ENCODE assay signal across 8 cellular contexts in the genomic region with DNA sequence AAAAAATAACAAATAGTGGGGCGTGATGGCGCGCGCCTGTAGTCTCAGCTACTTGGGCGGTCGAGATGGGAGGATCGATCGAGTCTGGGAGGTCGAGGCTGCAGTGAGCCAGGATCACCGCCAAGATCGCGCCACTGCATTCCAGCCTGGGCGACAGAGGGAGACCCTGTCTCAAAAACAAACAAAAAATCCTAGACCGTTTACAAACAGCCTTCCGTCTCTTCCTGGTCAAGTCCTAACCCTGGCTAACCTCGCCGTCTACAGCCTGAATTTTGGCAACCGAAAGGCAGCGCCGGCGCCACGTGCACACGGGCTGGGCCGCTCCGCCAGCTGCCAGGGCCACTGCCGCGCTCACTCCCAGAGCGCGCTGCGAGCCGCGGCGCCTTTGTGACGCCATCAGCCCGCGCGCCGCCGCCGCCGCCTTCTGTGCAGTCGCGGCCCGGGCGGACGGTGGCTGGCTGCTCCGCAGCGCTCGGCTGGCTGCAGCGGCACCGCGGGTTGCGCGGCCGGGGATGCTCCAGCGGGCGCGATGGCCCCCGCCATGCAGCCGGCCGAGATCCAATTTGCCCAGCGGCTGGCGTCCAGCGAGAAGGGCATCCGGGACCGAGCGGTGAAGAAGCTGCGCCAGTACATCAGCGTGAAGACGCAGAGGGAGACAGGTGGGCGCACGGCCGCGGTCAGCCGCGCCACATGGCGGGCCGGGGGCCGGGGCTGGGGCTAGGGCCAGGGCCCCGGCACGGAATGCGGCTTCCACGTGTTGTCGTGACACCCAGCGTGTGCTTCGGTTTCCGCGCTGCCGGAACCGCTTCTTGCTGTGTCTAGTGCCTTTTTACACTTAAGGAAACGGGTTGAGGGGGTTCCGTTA. TPM values are rescaled to one million over a fixed set of nuclear protein-coding genes. Genes with fewer than 3 reads are reported as not detected.
DNase-seq lines count a peak whose midpoint lies in the region; ATAC-seq, FAIRE-seq and TF ChIP-seq lines count a peak whose summit lies in the region.

Gene HSF2BP, minus strand, starts transcription at position 353 of the 865 bp plus-strand sequence. CDS start 1,392 bp downstream, outside the sequence.
Gene RRP1B, plus strand, starts transcription at position 425 of the 865 bp plus-strand sequence. Its CDS starts 105 bp downstream, at position 530.

- TF ChIP-seq POLR2A in GM12891 (IDR thresholded peaks at IDR 0.05; ENCODE audit: low read depth, low read length) (peak; percentile 72; the same call in 1 of the 2 replicates), vagina (IDR thresholded peaks at IDR 0.05) (peak in 1 of 2 donors; percentile 52)

- H3K27ac ChIP-seq in vagina: peak within 1 kb of the TSS; percentile 79

- peaks cover 20% of the 10 kb centered on the region for H3K4me1 ChIP-seq in vagina

- TF ChIP-seq CTCF in astrocyte of the cerebellum (IDR thresholded peaks at IDR 0.05; ENCODE audit: low read depth, low read length, missing control alignments) (no peak), vagina (IDR thresholded peaks at IDR 0.05) (no peak)

- FAIRE-seq in GM12891 (lab: Jason Lieb, UNC): peak; percentile 98

- DNase-seq in GM12891 (ENCODE audit: insufficient read length, low spot score) (peak; percentile 95), NCI-H187 (lab: John Stamatoyannopoulos, UW) (peak; percentile 66 to 87), T-helper 22 cell (ENCODE audit: low read depth) (peak; percentile 64), astrocyte of the cerebellum (ENCODE audit: low read depth) (peak; percentile 54), hypothalamus (lab: John Stamatoyannopoulos, UW) (peak in 48 of 51 donors; percentile 27 to 85 (median 65)), retina (peak; percentile 96), vagina (ENCODE audit: extremely low spot score in 2 of 2) (no peak)

- H3K36me3 ChIP-seq in vagina: peaks cover 0 to 16% of the 10 kb centered on the region in 2 donors

- in situ Hi-C loops in astrocyte of the cerebellum (cut with HindIII; ENCODE audit: low sequenced_read_pairs): no loop called here

- H3K4me3 ChIP-seq in astrocyte of the cerebellum (ENCODE audit: low read depth, low read length): peak within 1 kb of the TSS; percentile 91
- H3K4me3 ChIP-seq in vagina: peak within 1 kb of the TSS; percentile 80 to 99

- no peaks in the 10 kb centered on the region for H3K9me3 ChIP-seq in vagina

- peak; percentile 92 for ATAC-seq in HG02759 (IDR thresholded peaks at IDR 0.05; ENCODE audit: unreplicated experiment)

- intact Hi-C loops in vagina (cut with DNase I): loop anchor here (5.0 kb wide), 1 partner anchor 118 kb away; the partner anchor contains the start of gene CSTB

- H3K27me3 ChIP-seq in vagina: no peaks in the 10 kb centered on the region

TF ChIP-seq in GM12891, 5 proteins besides CTCF, POLR2A, EP300 and RAD21:
- TF ChIP-seq TAF1 (IDR thresholded peaks at IDR 0.05; ENCODE audit: low read depth, low read length) (0 out of 2 replicates have a peak, but pooled peaks have one; percentile 40), POLR2AphosphoS5 (IDR thresholded peaks at IDR 0.05; ENCODE audit: low read depth, low read length) (no peak; the same call in none of the 2 replicates), POU2F2 (IDR thresholded peaks at IDR 0.05; ENCODE audit: low read depth, low read length) (peak; percentile 43; the same call in 1 of the 2 replicates), SPI1 (IDR thresholded peaks at IDR 0.05; ENCODE audit: low read depth, low read length) (no peak), PAX5 (IDR thresholded peaks at IDR 0.05; ENCODE audit: insufficient read depth, low read length, severe bottlenecking) (peak; percentile 46)

RNA-seq across cellular contexts. Expression of gene HSF2BP, which starts in this region (rescaled TPM):
- 0.59 TPM for polyA plus RNA-seq in GM12891 (2012; ENCODE audit: low read depth, missing spikeins)
- total RNA-seq in vagina: 2.7 TPM

RNA-seq across cellular contexts. Expression of gene RRP1B, which starts in this region (rescaled TPM):
- polyA plus RNA-seq in GM12891 (2012; ENCODE audit: low read depth, missing spikeins): 13.8 TPM
- total RNA-seq in vagina: 18.9 TPM

Comparison
In these comparisons a context has a peak if more than half of its experiments do, and no peak if none do; other contexts are left out.
1. DNase-seq: peak in GM12891 (single experiment), NCI-H187 (2 of 2), T-helper 22 cell (single experiment), astrocyte of the cerebellum (single experiment), hypothalamus (48 of 51) and retina (single experiment); none in vagina (0 of 2).